ENCODE assay signal across 1 cellular context in the genomic region with DNA sequence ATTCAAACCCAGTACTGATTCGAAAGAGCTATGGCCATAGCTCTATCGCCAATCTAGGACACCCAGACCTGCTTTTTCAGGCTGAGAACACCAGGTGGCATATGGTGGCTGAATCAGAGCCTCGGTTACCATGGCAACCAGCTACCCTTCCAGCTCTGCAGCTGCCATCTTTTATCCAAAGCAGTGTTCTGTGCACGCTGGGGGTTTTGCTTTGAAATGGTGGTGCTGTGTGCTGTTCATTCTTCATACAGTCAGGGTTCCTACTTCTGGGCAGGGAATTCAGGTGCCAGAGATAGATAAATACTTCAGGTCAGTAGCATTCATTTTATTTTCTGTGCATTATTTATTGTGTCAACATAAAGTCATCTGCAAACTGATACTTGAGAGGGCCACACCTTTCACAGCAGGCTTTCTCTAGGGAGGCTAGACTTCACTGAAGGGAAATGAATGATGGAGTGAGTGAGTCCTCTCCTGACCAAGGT.
TF ChIP-seq lines count a peak whose summit lies in the region.

No MANE protein-coding gene starts in this region.

TF ChIP-seq in K562, 482 proteins besides CTCF, POLR2A, EP300 and RAD21 (continued from another document and continues in another):
- TF ChIP-seq, protein P1, sequence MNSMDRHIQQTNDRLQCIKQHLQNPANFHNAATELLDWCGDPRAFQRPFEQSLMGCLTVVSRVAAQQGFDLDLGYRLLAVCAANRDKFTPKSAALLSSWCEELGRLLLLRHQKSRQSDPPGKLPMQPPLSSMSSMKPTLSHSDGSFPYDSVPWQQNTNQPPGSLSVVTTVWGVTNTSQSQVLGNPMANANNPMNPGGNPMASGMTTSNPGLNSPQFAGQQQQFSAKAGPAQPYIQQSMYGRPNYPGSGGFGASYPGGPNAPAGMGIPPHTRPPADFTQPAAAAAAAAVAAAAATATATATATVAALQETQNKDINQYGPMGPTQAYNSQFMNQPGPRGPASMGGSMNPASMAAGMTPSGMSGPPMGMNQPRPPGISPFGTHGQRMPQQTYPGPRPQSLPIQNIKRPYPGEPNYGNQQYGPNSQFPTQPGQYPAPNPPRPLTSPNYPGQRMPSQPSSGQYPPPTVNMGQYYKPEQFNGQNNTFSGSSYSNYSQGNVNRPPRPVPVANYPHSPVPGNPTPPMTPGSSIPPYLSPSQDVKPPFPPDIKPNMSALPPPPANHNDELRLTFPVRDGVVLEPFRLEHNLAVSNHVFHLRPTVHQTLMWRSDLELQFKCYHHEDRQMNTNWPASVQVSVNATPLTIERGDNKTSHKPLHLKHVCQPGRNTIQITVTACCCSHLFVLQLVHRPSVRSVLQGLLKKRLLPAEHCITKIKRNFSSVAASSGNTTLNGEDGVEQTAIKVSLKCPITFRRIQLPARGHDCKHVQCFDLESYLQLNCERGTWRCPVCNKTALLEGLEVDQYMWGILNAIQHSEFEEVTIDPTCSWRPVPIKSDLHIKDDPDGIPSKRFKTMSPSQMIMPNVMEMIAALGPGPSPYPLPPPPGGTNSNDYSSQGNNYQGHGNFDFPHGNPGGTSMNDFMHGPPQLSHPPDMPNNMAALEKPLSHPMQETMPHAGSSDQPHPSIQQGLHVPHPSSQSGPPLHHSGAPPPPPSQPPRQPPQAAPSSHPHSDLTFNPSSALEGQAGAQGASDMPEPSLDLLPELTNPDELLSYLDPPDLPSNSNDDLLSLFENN (IDR thresholded peaks at IDR 0.05; ENCODE audit: low read depth in 2 of 2, low read length in 2 of 2) = no peak
- TF ChIP-seq JUN (IDR thresholded peaks at IDR 0.05; ENCODE audit: borderline replicate concordance, low read depth, low read length) = no peak
- no peak for TF ChIP-seq JUN (CRISPR knock-in tag; IDR thresholded peaks at IDR 0.05; ENCODE audit: borderline replicate concordance)
- TF ChIP-seq E4F1 (CRISPR knock-in tag; IDR thresholded peaks at IDR 0.05; ENCODE audit: borderline replicate concordance) = no peak
- TF ChIP-seq CCAR2 (IDR thresholded peaks at IDR 0.05; ENCODE audit: low read depth, low read length) = no peak
- no peak for TF ChIP-seq SIN3B (IDR thresholded peaks at IDR 0.05; ENCODE audit: low read depth)
- no peak for TF ChIP-seq BDP1 (IDR thresholded peaks at IDR 0.05; ENCODE audit: insufficient read depth, insufficient read length)
- TF ChIP-seq ZNF239 (CRISPR knock-in tag; IDR thresholded peaks at IDR 0.05) = no peak
- no peak for TF ChIP-seq ZKSCAN8 (CRISPR knock-in tag; IDR thresholded peaks at IDR 0.05)
- no peak for TF ChIP-seq ATF1 (CRISPR knock-in tag; IDR thresholded peaks at IDR 0.05)
- TF ChIP-seq ATF1 (tag; IDR thresholded peaks at IDR 0.05) = no peak; the same call in 1 of the 2 replicates
- TF ChIP-seq FOXA3 (CRISPR knock-in tag; conservative IDR thresholded peaks at IDR 0.05 in 1 of 2, IDR thresholded peaks at IDR 0.05 in 1 of 2) = no peak
- TF ChIP-seq, protein P2, sequence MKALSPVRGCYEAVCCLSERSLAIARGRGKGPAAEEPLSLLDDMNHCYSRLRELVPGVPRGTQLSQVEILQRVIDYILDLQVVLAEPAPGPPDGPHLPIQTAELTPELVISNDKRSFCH (CRISPR knock-in tag; IDR thresholded peaks at IDR 0.05) = no peak
- TF ChIP-seq, protein P2 (tag; IDR thresholded peaks at IDR 0.05) = no peak
- TF ChIP-seq ZNF644 (tag; IDR thresholded peaks at IDR 0.05; ENCODE audit: low read depth) = no peak
- no peak for TF ChIP-seq FOXJ3 (CRISPR knock-in tag; IDR thresholded peaks at IDR 0.05)
- 0 out of 4 replicates have a peak, but pooled peaks of 1 of the 2 experiments have one; percentile 43 for TF ChIP-seq ARNT (IDR thresholded peaks at IDR 0.05)
- TF ChIP-seq CTCFL (IDR thresholded peaks at IDR 0.05; ENCODE audit: borderline replicate concordance, insufficient read depth, low read depth, low read length, poor library complexity, severe bottlenecking) = no peak
- no peak for TF ChIP-seq MIER1 (IDR thresholded peaks at IDR 0.05; ENCODE audit: low read depth)
- no peak for TF ChIP-seq ZFP30 (CRISPR knock-in tag; IDR thresholded peaks at IDR 0.05; ENCODE audit: borderline replicate concordance)
- no peak for TF ChIP-seq E2F3 (CRISPR knock-in tag; IDR thresholded peaks at IDR 0.05)
- no peak for TF ChIP-seq NKRF (IDR thresholded peaks at IDR 0.05; ENCODE audit: borderline replicate concordance)
- no peak for TF ChIP-seq ZNF830 (CRISPR knock-in tag; IDR thresholded peaks at IDR 0.05)
- no peak for TF ChIP-seq ZNF561 (CRISPR knock-in tag; conservative IDR thresholded peaks at IDR 0.05)
- TF ChIP-seq, protein P3, sequence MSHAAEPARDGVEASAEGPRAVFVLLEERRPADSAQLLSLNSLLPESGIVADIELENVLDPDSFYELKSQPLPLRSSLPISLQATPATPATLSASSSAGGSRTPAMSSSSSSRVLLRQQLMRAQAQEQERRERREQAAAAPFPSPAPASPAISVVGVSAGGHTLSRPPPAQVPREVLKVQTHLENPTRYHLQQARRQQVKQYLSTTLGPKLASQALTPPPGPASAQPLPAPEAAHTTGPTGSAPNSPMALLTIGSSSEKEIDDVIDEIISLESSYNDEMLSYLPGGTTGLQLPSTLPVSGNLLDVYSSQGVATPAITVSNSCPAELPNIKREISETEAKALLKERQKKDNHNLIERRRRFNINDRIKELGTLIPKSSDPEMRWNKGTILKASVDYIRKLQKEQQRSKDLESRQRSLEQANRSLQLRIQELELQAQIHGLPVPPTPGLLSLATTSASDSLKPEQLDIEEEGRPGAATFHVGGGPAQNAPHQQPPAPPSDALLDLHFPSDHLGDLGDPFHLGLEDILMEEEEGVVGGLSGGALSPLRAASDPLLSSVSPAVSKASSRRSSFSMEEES (CRISPR knock-in tag; IDR thresholded peaks at IDR 0.05) = no peak
- TF ChIP-seq NR0B1 (IDR thresholded peaks at IDR 0.05; ENCODE audit: partially characterized antibody) = no peak
- no peak for TF ChIP-seq OTX1 (CRISPR knock-in tag; IDR thresholded peaks at IDR 0.05)
- no peak for TF ChIP-seq NCOA2 (IDR thresholded peaks at IDR 0.05; ENCODE audit: partially characterized antibody in 2 of 2)
- TF ChIP-seq, protein P4, sequence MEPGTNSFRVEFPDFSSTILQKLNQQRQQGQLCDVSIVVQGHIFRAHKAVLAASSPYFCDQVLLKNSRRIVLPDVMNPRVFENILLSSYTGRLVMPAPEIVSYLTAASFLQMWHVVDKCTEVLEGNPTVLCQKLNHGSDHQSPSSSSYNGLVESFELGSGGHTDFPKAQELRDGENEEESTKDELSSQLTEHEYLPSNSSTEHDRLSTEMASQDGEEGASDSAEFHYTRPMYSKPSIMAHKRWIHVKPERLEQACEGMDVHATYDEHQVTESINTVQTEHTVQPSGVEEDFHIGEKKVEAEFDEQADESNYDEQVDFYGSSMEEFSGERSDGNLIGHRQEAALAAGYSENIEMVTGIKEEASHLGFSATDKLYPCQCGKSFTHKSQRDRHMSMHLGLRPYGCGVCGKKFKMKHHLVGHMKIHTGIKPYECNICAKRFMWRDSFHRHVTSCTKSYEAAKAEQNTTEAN (CRISPR knock-in tag; IDR thresholded peaks at IDR 0.05) = no peak
- no peak for TF ChIP-seq HDAC8 (tag; IDR thresholded peaks at IDR 0.05)
- TF ChIP-seq SIN3A (IDR thresholded peaks at IDR 0.05; ENCODE audit: borderline replicate concordance in 2 of 2, control insufficient read depth in 1 of 2, low read depth in 2 of 2, low read length in 2 of 2) = no peak
- TF ChIP-seq PHF21A (IDR thresholded peaks at IDR 0.05; ENCODE audit: borderline replicate concordance, low read depth) = no peak
- no peak for TF ChIP-seq ZKSCAN3 (CRISPR knock-in tag; IDR thresholded peaks at IDR 0.05)
- TF ChIP-seq ZNF274 (IDR thresholded peaks at IDR 0.05; ENCODE audit: borderline replicate concordance, low read depth, low read length) = no peak
- no peak for TF ChIP-seq CCNT2 (IDR thresholded peaks at IDR 0.05; ENCODE audit: borderline replicate concordance, extremely low read depth, insufficient read length, low read depth, low read length)
- peak; percentile 46 for TF ChIP-seq NEUROD1 (IDR thresholded peaks at IDR 0.05; ENCODE audit: borderline replicate concordance, low read depth, low read length, partially characterized antibody)
- TF ChIP-seq CHD2 (IDR thresholded peaks at IDR 0.05; ENCODE audit: low read depth, low read length) = no peak
- no peak for TF ChIP-seq ZFP91 (CRISPR knock-in tag; IDR thresholded peaks at IDR 0.05)
- TF ChIP-seq SIRT6 (IDR thresholded peaks at IDR 0.05; ENCODE audit: low read depth, low read length) = no peak
- TF ChIP-seq, protein P5, sequence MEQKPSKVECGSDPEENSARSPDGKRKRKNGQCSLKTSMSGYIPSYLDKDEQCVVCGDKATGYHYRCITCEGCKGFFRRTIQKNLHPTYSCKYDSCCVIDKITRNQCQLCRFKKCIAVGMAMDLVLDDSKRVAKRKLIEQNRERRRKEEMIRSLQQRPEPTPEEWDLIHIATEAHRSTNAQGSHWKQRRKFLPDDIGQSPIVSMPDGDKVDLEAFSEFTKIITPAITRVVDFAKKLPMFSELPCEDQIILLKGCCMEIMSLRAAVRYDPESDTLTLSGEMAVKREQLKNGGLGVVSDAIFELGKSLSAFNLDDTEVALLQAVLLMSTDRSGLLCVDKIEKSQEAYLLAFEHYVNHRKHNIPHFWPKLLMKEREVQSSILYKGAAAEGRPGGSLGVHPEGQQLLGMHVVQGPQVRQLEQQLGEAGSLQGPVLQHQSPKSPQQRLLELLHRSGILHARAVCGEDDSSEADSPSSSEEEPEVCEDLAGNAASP (IDR thresholded peaks at IDR 0.05) = no peak
- no peak for TF ChIP-seq ZNF12 (CRISPR knock-in tag; IDR thresholded peaks at IDR 0.05)
